9 cellular contexts compared by ENCODE assay signal in genomic region chr15:43516801-43517353, GRCh38. TPM values are rescaled to one million over a fixed set of nuclear protein-coding genes. Genes with fewer than 3 reads are reported as not detected.
DNase-seq lines count a peak whose midpoint lies in the region; ATAC-seq and TF ChIP-seq lines count a peak whose summit lies in the region.
"Had no signal": no experiment of that assay in that cellular context is flagged by ENCODE, and none has a peak within 500 bp of the region (broad histone marks: within the 10 kb centered on the region; RNA-seq: fewer than 3 reads in every experiment).

No MANE protein-coding gene starts in this region.

- no peak for TF ChIP-seq EP300 in stomach (IDR thresholded peaks at IDR 0.05)

- CTCF ChIA-PET in Calu3 (lab: Charles Lee) = no interaction called here

- H3K27me3 ChIP-seq in H7 (ENCODE audit: control insufficient read depth, insufficient read depth, low read length) (peaks cover 41% of the 10 kb centered on the region), iPS-18a (ENCODE audit: control insufficient read depth, insufficient read depth, low read length) (peaks cover 43% of the 10 kb centered on the region), stomach (peaks cover 0 to 27% (median 21%) of the 10 kb centered on the region in 3 donors)
- H3K27me3 ChIP-seq in effector memory CD4-positive, alpha-beta T cell (replicated peaks; ENCODE audit: control insufficient read depth, insufficient read depth, low read length, poor library complexity, severe bottlenecking) = no peaks in the 10 kb centered on the region

- BruUV-seq in Calu3 (replicated peaks; lab: Mats Ljungman, UMichigan) = no TSS peak

- H3K27ac ChIP-seq in iPS-18a (ENCODE audit: low read length) (no peak overlapping the region), stomach (peak overlapping the region in 4 of 5 donors; percentile 62 to 82 (median 74))
- no peak overlapping the region for H3K27ac ChIP-seq in effector memory CD4-positive, alpha-beta T cell (ENCODE audit: insufficient read depth, low read length, poor library complexity, severe bottlenecking)
- H3K27ac ChIP-seq: foreskin keratinocyte had no signal

- peaks cover 31% of the 10 kb centered on the region for H3K4me1 ChIP-seq in iPS-18a (ENCODE audit: control insufficient read depth, low read depth, low read length)
- peaks cover 8 to 43% (median 30%) of the 10 kb centered on the region in 4 donors for H3K4me1 ChIP-seq in stomach
- peaks cover 17% of the 10 kb centered on the region for H3K4me1 ChIP-seq in effector memory CD4-positive, alpha-beta T cell (ENCODE audit: control insufficient read depth, insufficient read depth, low read length, poor library complexity, severe bottlenecking)
- H3K4me1 ChIP-seq: foreskin keratinocyte had no signal

- intact Hi-C loops in stomach (cut with DNase I; ENCODE audit: low total_unique reads) (no loop called here), Calu3 (cut with micrococcal nuclease; ENCODE audit: unreplicated experiment) (no loop called here)

- ATAC-seq in activated T-helper 17 cell treated with anti-CD3 and anti-CD28 coated beads, Interleukin-2, amount 50 U/mL, for 72 hours (replicated peaks) = no peak
- no peak for ATAC-seq in HG03045 (IDR thresholded peaks at IDR 0.05; ENCODE audit: unreplicated experiment)

- DNase-seq in H7 = peak; percentile 32
- no peak for DNase-seq in stomach
- DNase-seq in ACHN = no peak
- DNase-seq in effector memory CD4-positive, alpha-beta T cell = no peak
- DNase-seq in Calu3 = no peak

- no peaks in the 10 kb centered on the region for H3K36me3 ChIP-seq in H7 (replicated peaks; ENCODE audit: control insufficient read depth, insufficient read depth, low read length)
- no peaks in the 10 kb centered on the region for H3K36me3 ChIP-seq in iPS-18a (ENCODE audit: control insufficient read depth, low read depth, low read length)
- peaks cover 4 to 16% (median 12%) of the 10 kb centered on the region in 4 donors for H3K36me3 ChIP-seq in stomach
- peaks cover 5% of the 10 kb centered on the region for H3K36me3 ChIP-seq in effector memory CD4-positive, alpha-beta T cell (ENCODE audit: control insufficient read depth, insufficient read depth, low read length)

- peak overlapping the region; percentile 26; the same call in 1 of the 2 replicates for H3K4me3 ChIP-seq in H7 (ENCODE audit: insufficient read depth, low read depth, low read length)
- peak overlapping the region; percentile 56 for H3K4me3 ChIP-seq in iPS-18a (ENCODE audit: low read length)
- H3K4me3 ChIP-seq in stomach = peak overlapping the region; percentile 46 to 52 (median 48)
- no peak overlapping the region for H3K4me3 ChIP-seq in effector memory CD4-positive, alpha-beta T cell (ENCODE audit: insufficient read depth, low read depth, low read length, poor library complexity, severe bottlenecking)

- peak overlapping the region; percentile 55 for H3K4me3 Mint-ChIP-seq in activated T-helper 17 cell treated with anti-CD3 and anti-CD28 coated beads, Interleukin-2, amount 50 U/mL, for 72 hours
- H3K4me3 Mint-ChIP-seq in Calu3 (ENCODE audit: low read depth, unreplicated experiment) = no peak overlapping the region

- peak overlapping the region; percentile 19 for H3K27ac Mint-ChIP-seq in activated T-helper 17 cell treated with anti-CD3 and anti-CD28 coated beads, Interleukin-2, amount 50 U/mL, for 72 hours
- H3K27ac Mint-ChIP-seq in Calu3 (ENCODE audit: unreplicated experiment) = no peak overlapping the region

- no peaks in the 10 kb centered on the region for H3K36me3 Mint-ChIP-seq in activated T-helper 17 cell treated with anti-CD3 and anti-CD28 coated beads, Interleukin-2, amount 50 U/mL, for 72 hours (ENCODE audit: low read depth)
- H3K36me3 Mint-ChIP-seq in Calu3 (ENCODE audit: insufficient read depth, unreplicated experiment) = no peaks in the 10 kb centered on the region

- TF ChIP-seq POLR2A in stomach (IDR thresholded peaks at IDR 0.05) = no peak

- H3K4me1 Mint-ChIP-seq in activated T-helper 17 cell treated with anti-CD3 and anti-CD28 coated beads, Interleukin-2, amount 50 U/mL, for 72 hours = peaks cover 22% of the 10 kb centered on the region
- H3K4me1 Mint-ChIP-seq in Calu3 (ENCODE audit: low read depth, unreplicated experiment) = no peaks in the 10 kb centered on the region

- 18 to 48% (median 32%) methylated on average over 4 of the region's 4 CpGs for WGBS in stomach, 5 donors

- H3K9me3 Mint-ChIP-seq in activated T-helper 17 cell treated with anti-CD3 and anti-CD28 coated beads, Interleukin-2, amount 50 U/mL, for 72 hours = no peaks in the 10 kb centered on the region
- no peaks in the 10 kb centered on the region for H3K9me3 Mint-ChIP-seq in Calu3 (ENCODE audit: low read depth, unreplicated experiment)

- no peak overlapping the region for H3K9ac ChIP-seq in iPS-18a (ENCODE audit: low read length)

- H3K27me3 Mint-ChIP-seq in activated T-helper 17 cell treated with anti-CD3 and anti-CD28 coated beads, Interleukin-2, amount 50 U/mL, for 72 hours = peaks cover 7% of the 10 kb centered on the region
- H3K27me3 Mint-ChIP-seq in Calu3 (ENCODE audit: unreplicated experiment) = peaks cover 64% of the 10 kb centered on the region

- in situ Hi-C loops in ACHN (cut with HindIII; ENCODE audit: low pct_ligation_motif_present, low pct_unique_long_range_greater_than_20kb, low sequenced_read_pairs) = no loop called here

- H3K9me3 ChIP-seq in iPS-18a (ENCODE audit: control insufficient read depth, low read depth, low read length) (no peaks in the 10 kb centered on the region), stomach (no peaks in the 10 kb centered on the region)
- H3K9me3 ChIP-seq in effector memory CD4-positive, alpha-beta T cell (ENCODE audit: control insufficient read depth, low read length) = no peaks in the 10 kb centered on the region

- TF ChIP-seq CTCF in stomach (IDR thresholded peaks at IDR 0.05) (no peak), Calu3 (IDR thresholded peaks at IDR 0.05; ENCODE audit: unreplicated experiment) (no peak)

RNA-seq across cellular contexts. Expression of gene MAP1A, which starts 0.5 kb away (rescaled TPM):
- total RNA-seq in H7 (2014; rRNA removed; shearing (Covaris generic)) = 0.67 and 1.8 TPM in 2 replicates
- total RNA-seq in activated T-helper 17 cell treated with anti-CD3 and anti-CD28 coated beads, Interleukin-2, amount 50 U/mL, for 72 hours = 1 to 10 TPM; 1.7 to 3.5 TPM
- total RNA-seq in stomach (10 to 100 TPM in 1 of 5 donors, 1 to 10 TPM in 4; 4.8 to 10.1 (median 5.9) TPM), Calu3 (2022) (0.05 and 0.27 TPM in 2 replicates)
- polyA plus RNA-seq in stomach = 1 to 10 TPM in 2 of 3 donors, under 1 TPM in 1; 0.61 to 2.2 (median 1.4) TPM

RNA-seq across cellular contexts. Expression of gene TP53BP1, which starts 23.9 kb away (rescaled TPM):
- 36.6 and 43.5 TPM in 2 replicates for total RNA-seq in H7 (2014; rRNA removed; shearing (Covaris generic))
- 10 to 100 TPM; 29.9 to 30.9 TPM for total RNA-seq in activated T-helper 17 cell treated with anti-CD3 and anti-CD28 coated beads, Interleukin-2, amount 50 U/mL, for 72 hours
- total RNA-seq in stomach (10 to 100 TPM; 11.1 to 85.7 (median 26.7) TPM), Calu3 (2022) (36.2 and 39.9 TPM in 2 replicates)
- 1 to 10 TPM; 3.3 to 9.0 (median 3.8) TPM for polyA plus RNA-seq in stomach

Comparison
In these comparisons a context has a peak if more than half of its experiments do, and no peak if none do; other contexts are left out.
1. H3K27ac ChIP-seq: peak in stomach (4 of 5); none in iPS-18a (single experiment) and effector memory CD4-positive, alpha-beta T cell (single experiment).